Comparison of ENCODE assay signal across 27 cellular contexts in the genomic region with DNA sequence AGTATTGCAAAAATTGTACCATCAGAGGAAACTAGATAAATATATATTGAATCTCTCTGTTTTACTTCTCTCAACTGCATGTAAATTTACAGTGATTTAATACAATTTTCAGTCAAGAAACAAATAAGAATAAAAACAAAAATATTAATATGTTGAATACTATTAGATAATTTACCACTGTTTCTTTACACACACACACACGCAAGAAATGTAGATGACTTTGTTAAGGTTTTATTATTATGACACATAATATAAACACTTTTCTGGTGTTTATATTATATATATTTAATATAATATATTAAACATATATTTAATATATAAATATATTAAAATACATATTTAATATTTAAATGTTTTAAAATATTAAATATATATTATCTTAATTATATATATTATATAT.
"Had no signal": no experiment of that assay in that cellular context is flagged by ENCODE, and none has a peak within 500 bp of the region (broad histone marks: within the 10 kb centered on the region; RNA-seq: fewer than 3 reads in every experiment).

No MANE protein-coding gene starts in this region.

- ATAC-seq: activated CD4-positive, CD25-positive, alpha-beta regulatory T cell treated with anti-CD3 and anti-CD28 coated beads, Interleukin-2, amount 50 U/mL, for 24 hours; activated CD8-positive, alpha-beta memory T cell treated with anti-CD3 and anti-CD28 coated beads, Interleukin-2, amount 10 ng/mL, durations not matched to agents 7 days and 5 days; activated CD8-positive, alpha-beta T cell treated with anti-CD3 and anti-CD28 coated beads, Interleukin-2, amount 10 ng/mL, durations not matched to agents 7 days and 5 days; activated naive CD8-positive, alpha-beta T cell treated with anti-CD3 and anti-CD28 coated beads, Interleukin-2, amount 50 U/mL, for 24 hours had no signal

- FAIRE-seq: bronchial epithelial cell had no signal

- DNase-seq: activated CD4-positive, alpha-beta memory T cell treated with anti-CD3 and anti-CD28 coated beads, Interleukin-2, amount 10 ng/mL, durations not matched to agents 7 days and 5 days; activated CD4-positive, alpha-beta T cell treated with anti-CD3 and anti-CD28 coated beads for 1 hour; activated CD4-positive, alpha-beta T cell treated with anti-CD3 and anti-CD28 coated beads for 36 hours; activated CD4-positive, alpha-beta T cell treated with anti-CD3 and anti-CD28 coated beads for 48 hours; activated CD4-positive, alpha-beta T cell treated with anti-CD3 and anti-CD28 coated beads, Interleukin-2, amount 10 ng/mL, durations not matched to agents 7 days and 5 days; activated CD4-positive, alpha-beta T cell treated with anti-CD3 and anti-CD28 coated beads, Interleukin-2, amount 50 U/mL, for 48 hours; activated CD4-positive, CD25-positive, alpha-beta regulatory T cell; activated CD8-positive, alpha-beta memory T cell treated with anti-CD3 and anti-CD28 coated beads for 24 hours; activated CD8-positive, alpha-beta memory T cell treated with anti-CD3 and anti-CD28 coated beads, Interleukin-2, amount 10 ng/mL, durations not matched to agents 7 days and 5 days; activated CD8-positive, alpha-beta memory T cell treated with anti-CD3 and anti-CD28 coated beads, Interleukin-2, amount 50 U/mL, for 48 hours; activated CD8-positive, alpha-beta T cell treated with anti-CD3 and anti-CD28 coated beads, Interleukin-2, amount 10 ng/mL, durations not matched to agents 7 days and 5 days; activated effector memory CD4-positive, alpha-beta T cell treated with Interleukin-2 at 50 U/mL for 16 hours; activated gamma-delta T cell; activated naive CD4-positive, alpha-beta T cell treated with anti-CD3 and anti-CD28 coated beads, Interleukin-2, amount 10 ng/mL, durations not matched to agents 7 days and 5 days; activated naive CD4-positive, alpha-beta T cell treated with Interleukin-2 at 50 U/mL for 16 hours; activated naive CD8-positive, alpha-beta T cell treated with anti-CD3 and anti-CD28 coated beads, Interleukin-2, amount 10 ng/mL, durations not matched to agents 7 days and 5 days; activated naive CD8-positive, alpha-beta T cell treated with anti-CD3 and anti-CD28 coated beads, Interleukin-2, amount 50 U/mL, for 24 hours; activated T-cell treated with anti-CD3 and anti-CD28 coated beads, Interleukin-2, amount 50 U/mL, for 24 hours; activated T-cell treated with anti-CD3 and anti-CD28 coated beads, Interleukin-2, amount 50 U/mL, for 48 hours; amygdala; anterior cingulate cortex; caudate nucleus; cerebellar nuclear complex; T-helper 2 cell; T-helper 9 cell had no signal
